Comparison of ENCODE assay signal across 8 cellular contexts in the genomic region with DNA sequence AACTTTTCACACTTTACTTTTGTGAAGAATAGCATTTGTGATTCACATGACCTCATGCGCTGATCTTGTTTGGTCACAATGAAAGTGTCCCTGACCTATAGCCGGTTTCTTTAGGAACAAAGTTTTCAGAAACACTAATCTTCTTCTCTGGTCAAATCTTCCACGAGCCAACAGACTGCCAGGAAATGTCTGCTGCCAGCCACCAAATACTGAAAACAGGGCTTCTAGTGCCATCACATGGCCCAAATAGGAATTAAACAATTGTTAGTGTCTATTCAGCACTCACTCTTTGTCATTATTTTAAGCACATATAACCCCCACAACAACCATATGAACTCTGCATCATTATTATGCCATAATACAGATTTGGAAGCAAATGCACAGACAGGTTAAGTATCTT.
DNase-seq lines count a peak whose midpoint lies in the region; TF ChIP-seq lines count a peak whose summit lies in the region.

No MANE protein-coding gene starts in this region.

- H3K4me3 ChIP-seq in effector memory CD4-positive, alpha-beta T cell (ENCODE audit: insufficient read depth, low read depth, low read length, poor library complexity, severe bottlenecking) = no peak overlapping the region

- no peaks in the 10 kb centered on the region for H3K4me1 ChIP-seq in effector memory CD4-positive, alpha-beta T cell (ENCODE audit: control insufficient read depth, insufficient read depth, low read length, poor library complexity, severe bottlenecking)

- H3K4me3 Mint-ChIP-seq in HFFc6 (no peak overlapping the region), chondrocyte (ENCODE audit: unreplicated experiment) (no peak overlapping the region)

- no peaks in the 10 kb centered on the region for H3K27me3 Mint-ChIP-seq in HFFc6 (ENCODE audit: insufficient read depth)
- H3K27me3 Mint-ChIP-seq in chondrocyte (ENCODE audit: low read depth) = peaks cover 26% of the 10 kb centered on the region

- H3K9me3 ChIP-seq in effector memory CD4-positive, alpha-beta T cell (ENCODE audit: control insufficient read depth, low read length) = no peaks in the 10 kb centered on the region

- H3K27ac Mint-ChIP-seq in HFFc6 (no peak overlapping the region), chondrocyte (ENCODE audit: unreplicated experiment) (no peak overlapping the region)

- DNase-seq in DMS114 treated with DMSO at 0.1 percent for 48 hours (lab: John Stamatoyannopoulos, UW; ENCODE audit: unreplicated experiment) = peak; percentile 38
- DNase-seq in HFFc6 = peak; percentile 25
- DNase-seq in NCI-H446 treated with DMSO at 0.1 percent for 48 hours (lab: John Stamatoyannopoulos, UW) = peak; percentile 15
- DNase-seq in chondrocyte (ENCODE audit: low spot score) = no peak
- DNase-seq in medulla oblongata (ENCODE audit: extremely low spot score) = peak; percentile 67
- DNase-seq in effector memory CD4-positive, alpha-beta T cell = no peak
- no peak for DNase-seq in activated T-cell treated with anti-CD3 and anti-CD28 coated beads, Interleukin-2, amount 50 U/mL, for 1 hour
- DNase-seq in activated gamma-delta T cell (lab: John Stamatoyannopoulos, UW) = no peak

- H3K36me3 Mint-ChIP-seq in HFFc6 (ENCODE audit: low read depth) (0 out of 2 replicates have a peak, but pooled peaks cover under 1% of the 10 kb centered on the region), chondrocyte (ENCODE audit: low read depth) (no peaks in the 10 kb centered on the region)

- H3K4me1 Mint-ChIP-seq in HFFc6 (ENCODE audit: low read depth) (no peaks in the 10 kb centered on the region), chondrocyte (ENCODE audit: low read depth) (peaks cover 5% of the 10 kb centered on the region)

- H3K27me3 ChIP-seq in effector memory CD4-positive, alpha-beta T cell (replicated peaks; ENCODE audit: control insufficient read depth, insufficient read depth, low read length, poor library complexity, severe bottlenecking) = no peaks in the 10 kb centered on the region

- TF ChIP-seq CTCF in HFFc6 (IDR thresholded peaks at IDR 0.05) (peak; percentile 53; the same call in 1 of the 2 replicates), chondrocyte (IDR thresholded peaks at IDR 0.05) (peak; percentile 94)

- no peak overlapping the region for H3K27ac ChIP-seq in effector memory CD4-positive, alpha-beta T cell (ENCODE audit: insufficient read depth, low read length, poor library complexity, severe bottlenecking)

- H3K36me3 ChIP-seq in effector memory CD4-positive, alpha-beta T cell (ENCODE audit: control insufficient read depth, insufficient read depth, low read length) = no peaks in the 10 kb centered on the region

- H3K9me3 Mint-ChIP-seq in HFFc6 = no peaks in the 10 kb centered on the region
- no peaks in the 10 kb centered on the region for H3K9me3 Mint-ChIP-seq in chondrocyte (ENCODE audit: low read depth)

Comparison
In these comparisons a context has a peak if more than half of its experiments do, and no peak if none do; other contexts are left out.
1. DNase-seq: peak in DMS114 treated with DMSO at 0.1 percent for 48 hours (single experiment), HFFc6 (single experiment), NCI-H446 treated with DMSO at 0.1 percent for 48 hours (single experiment) and medulla oblongata (single experiment); none in chondrocyte (single experiment), effector memory CD4-positive, alpha-beta T cell (0 of 3), activated T-cell treated with anti-CD3 and anti-CD28 coated beads, Interleukin-2, amount 50 U/mL, for 1 hour (single experiment) and activated gamma-delta T cell (single experiment).